Comparison of ENCODE assay signal across 12 cellular contexts in the genomic region with DNA sequence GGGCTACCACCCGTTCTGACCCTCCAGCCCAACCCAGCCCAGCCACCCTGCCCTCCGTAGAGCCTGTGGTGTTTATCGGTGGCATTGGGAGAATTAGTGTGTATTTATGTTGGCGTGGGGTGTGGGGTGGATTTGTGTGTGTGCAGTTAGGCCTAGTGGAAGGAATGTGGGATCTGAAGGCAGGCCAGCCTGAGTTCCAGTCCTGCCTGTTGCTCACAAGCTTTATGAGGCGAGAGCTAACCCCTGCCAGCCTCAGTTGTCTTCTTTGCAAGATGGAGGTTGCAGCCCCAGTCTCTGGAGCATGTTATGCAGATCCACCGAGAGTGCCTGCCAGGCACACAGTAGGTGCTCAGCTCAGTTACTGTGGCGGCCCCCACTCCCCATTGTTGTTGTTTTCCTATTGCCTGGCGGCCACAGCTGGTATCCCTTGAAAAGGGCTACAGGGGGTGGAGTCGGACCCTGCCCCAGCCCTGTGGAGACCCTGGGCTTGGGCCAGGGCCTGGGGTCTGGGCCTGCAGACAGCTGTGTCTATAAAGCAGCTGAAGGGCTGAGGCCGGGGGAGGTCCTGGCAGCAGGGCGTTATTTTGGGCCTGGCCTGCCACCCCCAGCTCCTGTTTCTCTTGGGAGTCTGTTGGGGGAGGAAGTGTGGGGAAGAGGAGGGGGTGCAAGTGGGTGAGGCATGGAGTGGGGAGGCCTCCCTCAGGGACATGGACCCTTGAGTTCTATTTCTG. TPM values are rescaled to one million over a fixed set of nuclear protein-coding genes. Genes with fewer than 3 reads are reported as not detected.
DNase-seq lines count a peak whose midpoint lies in the region; ATAC-seq and TF ChIP-seq lines count a peak whose summit lies in the region.
"Had no signal": no experiment of that assay in that cellular context is flagged by ENCODE, and none has a peak within 500 bp of the region (broad histone marks: within the 10 kb centered on the region; RNA-seq: fewer than 3 reads in every experiment).

No MANE protein-coding gene starts in this region.

- H3K4me3 ChIP-seq in BLaER1 (0 out of 2 replicates have a peak overlapping the region, but pooled peaks have one; percentile 22), WERI-Rb-1 (ENCODE audit: low read depth, low read length) (no peak overlapping the region)

- no peaks in the 10 kb centered on the region for H4K20me1 ChIP-seq in BLaER1

- peaks cover 3% of the 10 kb centered on the region for H3K36me3 Mint-ChIP-seq in osteocyte (ENCODE audit: unreplicated experiment)
- H3K36me3 Mint-ChIP-seq: activated naive CD4-positive, alpha-beta T cell treated with anti-CD3 and anti-CD28 coated beads, Interleukin-2, amount 50 U/mL, for 72 hours had no signal

- H3K4me3 Mint-ChIP-seq in osteocyte (ENCODE audit: unreplicated experiment): no peak overlapping the region

- H3K27ac Mint-ChIP-seq in osteocyte (ENCODE audit: unreplicated experiment): peak overlapping the region; percentile 31
- H3K27ac Mint-ChIP-seq: activated naive CD4-positive, alpha-beta T cell treated with anti-CD3 and anti-CD28 coated beads, Interleukin-2, amount 50 U/mL, for 72 hours had no signal

- peak overlapping the region; percentile 71 for H3K9ac ChIP-seq in BLaER1

- ATAC-seq in foreskin keratinocyte: no peak
- no peak for ATAC-seq in HG02870 (IDR thresholded peaks at IDR 0.05; ENCODE audit: unreplicated experiment)
- ATAC-seq: activated naive CD4-positive, alpha-beta T cell treated with anti-CD3 and anti-CD28 coated beads, Interleukin-2, amount 50 U/mL, for 72 hours had no signal

- peak overlapping the region; percentile 92 for H3K4me2 ChIP-seq in BLaER1

- H3K9me3 Mint-ChIP-seq in osteocyte (ENCODE audit: unreplicated experiment): no peaks in the 10 kb centered on the region
- H3K9me3 Mint-ChIP-seq: activated naive CD4-positive, alpha-beta T cell treated with anti-CD3 and anti-CD28 coated beads, Interleukin-2, amount 50 U/mL, for 72 hours had no signal

- no peaks in the 10 kb centered on the region for H3K27me3 Mint-ChIP-seq in osteocyte (ENCODE audit: unreplicated experiment)

- DNase-seq in WERI-Rb-1 (no peak), foreskin keratinocyte (no peak), osteocyte (ENCODE audit: extremely low spot score, unreplicated experiment) (peak; percentile 77), epidermal melanocyte (ENCODE audit: insufficient read length, low spot score) (no peak), medulla oblongata (ENCODE audit: extremely low spot score) (no peak), NOMO-1 treated with dmso at 0.1 percent for 144 hours (lab: John Stamatoyannopoulos, UW; ENCODE audit: unreplicated experiment) (no peak)
- DNase-seq: activated CD4-positive, CD25-positive, alpha-beta regulatory T cell had no signal

- H3K9me3 ChIP-seq in BLaER1 (no peaks in the 10 kb centered on the region), WERI-Rb-1 (ENCODE audit: severe bottlenecking) (no peaks in the 10 kb centered on the region)

- 0 out of 2 replicates have a peak, but pooled peaks have one; percentile 16 for TF ChIP-seq CTCF in WERI-Rb-1 (IDR thresholded peaks at IDR 0.05; ENCODE audit: low read depth, low read length)
- TF ChIP-seq CTCF in foreskin keratinocyte (conservative IDR thresholded peaks at IDR 0.05): peak; percentile 44
- peak; percentile 16 for TF ChIP-seq CTCF in osteocyte (IDR thresholded peaks at IDR 0.05)

- peaks cover 23% of the 10 kb centered on the region for H3K4me1 Mint-ChIP-seq in osteocyte (ENCODE audit: unreplicated experiment)

- H3K27me3 ChIP-seq in BLaER1: peaks cover 21% of the 10 kb centered on the region
- no peaks in the 10 kb centered on the region for H3K27me3 ChIP-seq in WERI-Rb-1 (ENCODE audit: insufficient read depth, low read depth, severe bottlenecking)
- no peaks in the 10 kb centered on the region for H3K27me3 ChIP-seq in foreskin keratinocyte

- H3K27ac ChIP-seq in BLaER1: peak overlapping the region; percentile 70
- H3K27ac ChIP-seq in WERI-Rb-1: no peak overlapping the region
- H3K27ac ChIP-seq in foreskin keratinocyte: no peak overlapping the region

- H3K4me1 ChIP-seq in BLaER1 (peaks cover 69% of the 10 kb centered on the region), foreskin keratinocyte (peaks cover 14% of the 10 kb centered on the region)

- H3K36me3 ChIP-seq in BLaER1 (no peaks in the 10 kb centered on the region), WERI-Rb-1 (peaks cover 3% of the 10 kb centered on the region; the same call in 1 of the 2 replicates)

RNA-seq across cellular contexts. Expression of a gene that starts 5.1 kb away (rescaled TPM):
- total RNA-seq in foreskin keratinocyte (38.8 and 39.2 TPM in 2 replicates), osteocyte (66.2 and 69.9 TPM in 2 replicates)
- 20.9 and 22.2 TPM in 2 replicates for polyA plus RNA-seq in foreskin keratinocyte

RNA-seq across cellular contexts. Expression of a gene that starts 17.1 kb away (rescaled TPM):
- 3.3 and 4.6 TPM in 2 replicates for total RNA-seq in foreskin keratinocyte
- polyA plus RNA-seq in foreskin keratinocyte: 4.3 TPM in 2 replicates
- 33.8 and 35.3 TPM in 2 replicates for total RNA-seq in osteocyte

RNA-seq across cellular contexts. Expression of a gene that starts 25.3 kb away (rescaled TPM):
- total RNA-seq in foreskin keratinocyte (57.1 and 61.6 TPM in 2 replicates), osteocyte (48.4 and 52.7 TPM in 2 replicates)
- polyA plus RNA-seq in foreskin keratinocyte: 78.4 and 83.5 TPM in 2 replicates

RNA-seq across cellular contexts. Expression of a gene that starts 32.8 kb away (rescaled TPM):
- 15.6 and 16.2 TPM in 2 replicates for total RNA-seq in foreskin keratinocyte
- 14.3 and 14.4 TPM in 2 replicates for polyA plus RNA-seq in foreskin keratinocyte
- 0.94 and 1.2 TPM in 2 replicates for total RNA-seq in osteocyte

RNA-seq across cellular contexts. Expression of a gene that starts 36.7 kb away (rescaled TPM):
- total RNA-seq in foreskin keratinocyte: not detected in 2 replicates
- 0.06 TPM in 2 replicates for polyA plus RNA-seq in foreskin keratinocyte
- 1.9 and 2.4 TPM in 2 replicates for total RNA-seq in osteocyte
- total RNA-seq: Daoy, NCI-H460 had no signal
